ENCODE assay signal across 12 cellular contexts in genomic region chr17:64315032-64315490, GRCh38. TPM values are rescaled to one million over a fixed set of nuclear protein-coding genes. Genes with fewer than 3 reads are reported as not detected.
DNase-seq lines count a peak whose midpoint lies in the region; ATAC-seq, FAIRE-seq and TF ChIP-seq lines count a peak whose summit lies in the region.
"Had no signal": no experiment of that assay in that cellular context is flagged by ENCODE, and none has a peak within 500 bp of the region (broad histone marks: within the 10 kb centered on the region; RNA-seq: fewer than 3 reads in every experiment).

No MANE protein-coding gene starts in this region.

- intact Hi-C loops in kidney (cut with DNase I), result no loop called here

- no peaks in the 10 kb centered on the region for H3K4me1 ChIP-seq in kidney (ENCODE audit: control insufficient read depth in 1 of 2, insufficient read depth in 1 of 2, low read depth in 1 of 2, low read length in 2 of 2)

- H3K27ac ChIP-seq in C4-2B (peak overlapping the region; percentile 69), kidney (ENCODE audit: low read depth in 2 of 2, low read length in 2 of 2) (peak overlapping the region; percentile 1 to 71)

- peak; percentile 93 for DNase-seq in cerebellar cortex (ENCODE audit: low spot score)
- peak; percentile 95 for DNase-seq in kidney
- DNase-seq in skeletal muscle cell (ENCODE audit: low read depth), result peak; percentile 22
- DNase-seq in islet precursor cell, result no peak
- DNase-seq in activated T-cell treated with anti-CD3 and anti-CD28 coated beads, Interleukin-2, amount 50 U/mL, for 48 hours, result no peak
- no peak for DNase-seq in activated T-cell treated with anti-CD3 and anti-CD28 coated beads for 4 hours
- DNase-seq: AML-193, GDM1 had no signal

- FAIRE-seq in kidney (lab: Jason Lieb, UNC), result no peak

- TF ChIP-seq CTCF in C4-2B (conservative IDR thresholded peaks at IDR 0.05), result no peak
- no peak for TF ChIP-seq CTCF in kidney (IDR thresholded peaks at IDR 0.05; ENCODE audit: borderline replicate concordance, extremely low read depth, insufficient read depth)

- H3K4me3 ChIP-seq in kidney (ENCODE audit: low read length in 2 of 2) (no peak overlapping the region), skeletal muscle cell (ENCODE audit: low read depth, low read length) (no peak overlapping the region)

- H3K9ac ChIP-seq in kidney (ENCODE audit: low read length in 2 of 2), result no peak overlapping the region

- no peaks in the 10 kb centered on the region for H3K36me3 ChIP-seq in kidney (ENCODE audit: control insufficient read depth in 1 of 2, insufficient read depth in 2 of 2, low read length in 2 of 2)

- H3K9me3 ChIP-seq in kidney (ENCODE audit: control insufficient read depth in 1 of 2, low read length in 2 of 2), result no peaks in the 10 kb centered on the region

- ATAC-seq in GM18868 (IDR thresholded peaks at IDR 0.05; ENCODE audit: unreplicated experiment), result no peak
- ATAC-seq: activated CD4-positive, CD25-positive, alpha-beta regulatory T cell treated with anti-CD3 and anti-CD28 coated beads, Interleukin-2, amount 50 U/mL, for 24 hours; activated T-helper 17 cell treated with anti-CD3 and anti-CD28 coated beads, Interleukin-2, amount 50 U/mL, for 72 hours had no signal

RNA-seq across cellular contexts. Expression of gene TEX2, which starts 52.0 kb away (rescaled TPM):
- total RNA-seq in kidney, result 39.1 TPM
- polyA plus RNA-seq in kidney (ENCODE audit: insufficient read depth, low read depth, low replicate concordance), result 14.0 TPM

Comparison
In these comparisons a context has a peak if more than half of its experiments do, and no peak if none do; other contexts are left out.
1. DNase-seq: peak in cerebellar cortex (single experiment), kidney (single experiment) and skeletal muscle cell (single experiment); none in islet precursor cell (single experiment), activated T-cell treated with anti-CD3 and anti-CD28 coated beads, Interleukin-2, amount 50 U/mL, for 48 hours (0 of 2) and activated T-cell treated with anti-CD3 and anti-CD28 coated beads for 4 hours (single experiment).